Comparison of ENCODE assay signal across 8 cellular contexts in genomic region chr19:40420451-40420765, GRCh38.
A peak's percentile ranks its signal among the peaks of the same experiment; 100 is the strongest.
DNase-seq lines count a peak whose midpoint lies in the region; ATAC-seq and TF ChIP-seq lines count a peak whose summit lies in the region.

No MANE protein-coding gene starts in this region.

- DNase-seq in NB4 (ENCODE audit: low read depth) (no peak), SW 1271 (lab: John Stamatoyannopoulos, UW) (no peak), HuH-7.5 (ENCODE audit: low spot score) (no peak)

- peak overlapping the region; percentile 78 to 97 (median 85) for H3K9ac ChIP-seq in BLaER1 treated with 17β-estradiol and CSF1 and Interleukin-3, amounts not matched to agents 10 nM and 100 nM
- peak overlapping the region in 1 of 2 donors; percentile 89 for H3K9ac ChIP-seq in duodenal mucosa (ENCODE audit: low read depth in 1 of 2, low read length in 2 of 2)

- TF ChIP-seq CTCF in NB4 (IDR thresholded peaks at IDR 0.05; ENCODE audit: low read depth, low read length) = no peak

- H3K36me3 ChIP-seq in BLaER1 treated with 17β-estradiol and CSF1 and Interleukin-3, amounts not matched to agents 10 nM and 100 nM = peaks cover 11 to 21% (median 18%) of the 10 kb centered on the region in 11 experiments
- H3K36me3 ChIP-seq in duodenal mucosa (ENCODE audit: control insufficient read depth in 1 of 2, insufficient read depth in 2 of 2, low read length in 2 of 2) = peaks cover 6 to 13% of the 10 kb centered on the region in 2 donors
- H3K36me3 ChIP-seq in neuron (ENCODE audit: insufficient read depth, low read length) = peaks cover 7% of the 10 kb centered on the region

- no peaks in the 10 kb centered on the region for H3K27me3 ChIP-seq in BLaER1 treated with 17β-estradiol and CSF1 and Interleukin-3, amounts not matched to agents 10 nM and 100 nM
- H3K27me3 ChIP-seq in duodenal mucosa (ENCODE audit: control insufficient read depth in 1 of 2, insufficient read depth in 2 of 2, low read length in 2 of 2) (no peaks in the 10 kb centered on the region), neuron (ENCODE audit: insufficient read depth, low read length) (no peaks in the 10 kb centered on the region)

- peak overlapping the region; percentile 80 to 98 (median 94) for H3K4me2 ChIP-seq in BLaER1 treated with 17β-estradiol and CSF1 and Interleukin-3, amounts not matched to agents 10 nM and 100 nM

- H3K4me1 ChIP-seq in BLaER1 treated with 17β-estradiol and CSF1 and Interleukin-3, amounts not matched to agents 10 nM and 100 nM = peaks cover 55 to 83% (median 77%) of the 10 kb centered on the region in 10 experiments
- H3K4me1 ChIP-seq in duodenal mucosa (ENCODE audit: control insufficient read depth in 1 of 2, insufficient read depth in 2 of 2, low read length in 2 of 2) (peaks cover 29 to 30% of the 10 kb centered on the region in 2 donors), neuron (ENCODE audit: insufficient read depth, low read length) (peaks cover 14% of the 10 kb centered on the region)

- peak overlapping the region; percentile 65 for H2AFZ ChIP-seq in neuron (ENCODE audit: low read depth, low read length)

- TF ChIP-seq POLR2A in NB4 (IDR thresholded peaks at IDR 0.05; ENCODE audit: extremely low read depth, insufficient read length) = no peak

- H3K27ac ChIP-seq in BLaER1 treated with 17β-estradiol and CSF1 and Interleukin-3, amounts not matched to agents 10 nM and 100 nM = peak overlapping the region in 10 of 11 experiments; percentile 78 to 98 (median 88); a peak in 18 of 22 replicates
- peak overlapping the region; percentile 96 for H3K27ac ChIP-seq in duodenal mucosa (ENCODE audit: low read depth, low read length)

- H3K9me3 ChIP-seq in BLaER1 treated with 17β-estradiol and CSF1 and Interleukin-3, amounts not matched to agents 10 nM and 100 nM (replicated peaks in 1 of 11) = no peaks in the 10 kb centered on the region
- H3K9me3 ChIP-seq in duodenal mucosa (ENCODE audit: control insufficient read depth in 1 of 2, low read length in 2 of 2) (no peaks in the 10 kb centered on the region), neuron (ENCODE audit: low read length) (no peaks in the 10 kb centered on the region)

- peaks cover 0 to 43% (median 14%) of the 10 kb centered on the region in 11 experiments; a peak in 13 of 22 replicates for H4K20me1 ChIP-seq in BLaER1 treated with 17β-estradiol and CSF1 and Interleukin-3, amounts not matched to agents 10 nM and 100 nM

- ATAC-seq in GM18909 (IDR thresholded peaks at IDR 0.05; ENCODE audit: poor library complexity, unreplicated experiment) = no peak
- ATAC-seq in GM18520 (IDR thresholded peaks at IDR 0.05; ENCODE audit: unreplicated experiment) = no peak

- H3K4me3 ChIP-seq in BLaER1 treated with 17β-estradiol and CSF1 and Interleukin-3, amounts not matched to agents 10 nM and 100 nM = peak overlapping the region; percentile 54 to 85 (median 66)
- H3K4me3 ChIP-seq in NB4 (ENCODE audit: low read depth, low read length) (peak overlapping the region; percentile 49), duodenal mucosa (ENCODE audit: low read depth in 1 of 2, low read length in 2 of 2) (peak overlapping the region; percentile 64 to 82), neuron (ENCODE audit: low read length) (peak overlapping the region; percentile 56)
